10 cellular contexts compared by ENCODE assay signal in genomic region chr1:225657462-225657989, GRCh38. TPM values are rescaled to one million over a fixed set of nuclear protein-coding genes. Genes with fewer than 3 reads are reported as not detected.
A peak's percentile ranks its signal among the peaks of the same experiment; 100 is the strongest.
DNase-seq lines count a peak whose midpoint lies in the region; ATAC-seq and TF ChIP-seq lines count a peak whose summit lies in the region.
"Had no signal": no experiment of that assay in that cellular context is flagged by ENCODE, and none has a peak within 500 bp of the region (broad histone marks: within the 10 kb centered on the region; RNA-seq: fewer than 3 reads in every experiment).

No MANE protein-coding gene starts in this region.

- H3K4me3 ChIP-seq in SJSA1, result no peak overlapping the region
- H3K4me3 ChIP-seq in fibroblast of pulmonary artery (replicated peaks; ENCODE audit: low read depth, low read length), result no peak overlapping the region
- H3K4me3 ChIP-seq in skeletal muscle tissue (ENCODE audit: low read length in 3 of 3), result no peak overlapping the region
- H3K4me3 ChIP-seq: GM23338 had no signal

- TF ChIP-seq CTCF in fibroblast of pulmonary artery (IDR thresholded peaks at IDR 0.05; ENCODE audit: low read length, missing control alignments), result no peak

- H3K9me3 ChIP-seq in SJSA1 (replicated peaks) (no peaks in the 10 kb centered on the region), skeletal muscle tissue (ENCODE audit: control insufficient read depth in 3 of 3, low read length in 3 of 3) (no peaks in the 10 kb centered on the region)

- ATAC-seq in HG02642 (IDR thresholded peaks at IDR 0.05; ENCODE audit: poor library complexity, unreplicated experiment) (no peak), HG02884 (IDR thresholded peaks at IDR 0.05; ENCODE audit: unreplicated experiment) (no peak)
- ATAC-seq: GM23338 had no signal

- no peaks in the 10 kb centered on the region for H3K27me3 ChIP-seq in SJSA1 (replicated peaks)
- no peaks in the 10 kb centered on the region for H3K27me3 ChIP-seq in skeletal muscle tissue (ENCODE audit: control insufficient read depth in 3 of 3, insufficient read depth in 3 of 3, low read length in 3 of 3)

- H3K27ac ChIP-seq in SJSA1 (peak overlapping the region; percentile 98), skeletal muscle tissue (ENCODE audit: low read depth, low read length) (peak overlapping the region; percentile 45)

- no peak overlapping the region for H3K9ac ChIP-seq in skeletal muscle tissue (ENCODE audit: low read depth in 1 of 3, low read length in 3 of 3)

- H3K36me3 ChIP-seq in SJSA1, result peaks cover 3% of the 10 kb centered on the region
- no peaks in the 10 kb centered on the region for H3K36me3 ChIP-seq in skeletal muscle tissue (ENCODE audit: control insufficient read depth in 3 of 3, insufficient read depth in 3 of 3, low read length in 3 of 3)

- DNase-seq in GM04504 (ENCODE audit: low read depth) (peak; percentile 54), SJSA1 (ENCODE audit: low read depth in 1 of 2, low spot score in 2 of 2) (peak in 1 of 2 experiments; percentile 71), fibroblast of pulmonary artery (ENCODE audit: low read depth) (peak; percentile 85), GM19240 (ENCODE audit: insufficient read length, low spot score) (no peak), NCI-H1048 (lab: John Stamatoyannopoulos, UW) (no peak)
- DNase-seq: cerebellar nuclear complex had no signal

- H3K4me1 ChIP-seq in SJSA1 (replicated peaks) (peaks cover 60% of the 10 kb centered on the region), skeletal muscle tissue (ENCODE audit: control insufficient read depth in 3 of 3, insufficient read depth in 3 of 3, low read length in 3 of 3) (peaks cover 13 to 16% (median 16%) of the 10 kb centered on the region in 3 donors)

RNA-seq across cellular contexts. Expression of gene ENAH, which starts 4.6 kb away (rescaled TPM):
- total RNA-seq in SJSA1 (2014; rRNA removed; shearing (Covaris generic)), result 158 and 216 TPM in 2 replicates
- total RNA-seq in skeletal muscle tissue, result 38.6 TPM

Comparison
In these comparisons a context has a peak if more than half of its experiments do, and no peak if none do; other contexts are left out.
1. DNase-seq: peak in GM04504 (single experiment) and fibroblast of pulmonary artery (single experiment); none in GM19240 (single experiment) and NCI-H1048 (single experiment).